In the genomic region with DNA sequence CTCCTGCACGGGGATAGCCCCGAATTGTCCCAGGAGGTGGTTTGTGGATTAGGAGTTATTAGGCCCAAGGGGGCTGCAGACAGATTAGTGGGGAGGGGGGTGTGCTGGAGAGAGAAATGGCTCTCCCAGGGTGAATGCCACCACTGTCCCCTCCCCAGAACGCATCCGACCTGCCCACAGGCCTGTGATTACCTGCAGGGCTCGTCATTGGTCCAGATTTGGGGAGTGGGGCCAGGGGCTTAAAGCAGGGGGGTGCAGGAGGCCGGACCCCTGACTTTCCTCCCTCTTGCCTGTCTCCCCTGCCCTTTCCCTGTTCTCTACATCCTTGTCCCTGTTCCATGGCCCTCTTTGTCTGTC, we compare ENCODE assay signal across 11 cellular contexts. TPM values are rescaled to one million over a fixed set of nuclear protein-coding genes. Genes with fewer than 3 reads are reported as not detected.
DNase-seq lines count a peak whose midpoint lies in the region; ATAC-seq and TF ChIP-seq lines count a peak whose summit lies in the region.
"Had no signal": no experiment of that assay in that cellular context is flagged by ENCODE, and none has a peak within 500 bp of the region (broad histone marks: within the 10 kb centered on the region; RNA-seq: fewer than 3 reads in every experiment).

No MANE protein-coding gene starts in this region.

- H3K36me3 Mint-ChIP-seq in HFFc6 (ENCODE audit: low read depth), result no peaks in the 10 kb centered on the region
- no peaks in the 10 kb centered on the region for H3K36me3 Mint-ChIP-seq in activated T-helper 2 cell treated with anti-CD3 and anti-CD28 coated beads, Interferon-gamma antibody, Interleukin-2, Interleukin-4, amounts not matched to agents 10 μg/mL and 5 μg/mL and 100 μg/mL, durations not matched to agents 14 hours and 24 hours and 36 hours (ENCODE audit: low read depth)
- H3K36me3 Mint-ChIP-seq: immature natural killer cell had no signal

- H3K27me3 Mint-ChIP-seq in HFFc6 (ENCODE audit: insufficient read depth), result peaks cover 28% of the 10 kb centered on the region
- peaks cover 18% of the 10 kb centered on the region for H3K27me3 Mint-ChIP-seq in activated T-helper 2 cell treated with anti-CD3 and anti-CD28 coated beads, Interferon-gamma antibody, Interleukin-2, Interleukin-4, amounts not matched to agents 10 μg/mL and 5 μg/mL and 100 μg/mL, durations not matched to agents 14 hours and 24 hours and 36 hours (ENCODE audit: low read depth)

- H3K9ac ChIP-seq in BLaER1 treated with 17β-estradiol and CSF1 and Interleukin-3, amounts not matched to agents 10 nM and 100 nM, result peak overlapping the region in 1 of 11 experiments; percentile 53; a peak in 1 of 22 replicates
- H3K9ac ChIP-seq in muscle layer of colon (ENCODE audit: low read length), result no peak overlapping the region

- TF ChIP-seq CTCF in HFFc6 (IDR thresholded peaks at IDR 0.05) (peak; percentile 26; the same call in 1 of the 2 replicates), breast epithelium (IDR thresholded peaks at IDR 0.05) (peak in 1 of 3 donors; percentile 5)

- H3K27ac Mint-ChIP-seq in HFFc6, result no peak overlapping the region
- no peak overlapping the region for H3K27ac Mint-ChIP-seq in activated T-helper 2 cell treated with anti-CD3 and anti-CD28 coated beads, Interferon-gamma antibody, Interleukin-2, Interleukin-4, amounts not matched to agents 10 μg/mL and 5 μg/mL and 100 μg/mL, durations not matched to agents 14 hours and 24 hours and 36 hours

- TF ChIP-seq POLR2A in breast epithelium (IDR thresholded peaks at IDR 0.05), result no peak

- peak overlapping the region in 8 of 11 experiments; percentile 46 to 85 (median 67); a peak in 15 of 22 replicates for H3K4me2 ChIP-seq in BLaER1 treated with 17β-estradiol and CSF1 and Interleukin-3, amounts not matched to agents 10 nM and 100 nM

- DNase-seq in HFFc6, result no peak
- no peak for DNase-seq in breast epithelium (ENCODE audit: low spot score in 2 of 2)
- no peak for DNase-seq in DMS153 treated with DMSO at 0.1 percent for 48 hours (lab: John Stamatoyannopoulos, UW; ENCODE audit: unreplicated experiment)
- no peak for DNase-seq in activated T-helper 2 cell treated with anti-CD3 and anti-CD28 coated beads, Interferon-gamma antibody, Interleukin-2, Interleukin-4, amounts not matched to agents 10 μg/mL and 5 μg/mL and 100 μg/mL, durations not matched to agents 14 hours and 24 hours and 36 hours (ENCODE audit: low spot score)
- DNase-seq in activated CD8-positive, alpha-beta memory T cell treated with anti-CD3 and anti-CD28 coated beads, Interleukin-2, amount 50 U/mL, for 48 hours, result no peak
- DNase-seq: T1000 had no signal

- peaks cover 7 to 58% (median 49%) of the 10 kb centered on the region in 10 experiments; a peak in 19 of 20 replicates for H3K4me1 ChIP-seq in BLaER1 treated with 17β-estradiol and CSF1 and Interleukin-3, amounts not matched to agents 10 nM and 100 nM
- H3K4me1 ChIP-seq in breast epithelium, result no peaks in the 10 kb centered on the region
- peaks cover 5% of the 10 kb centered on the region for H3K4me1 ChIP-seq in muscle layer of colon (ENCODE audit: insufficient read depth, low read length)

- intact Hi-C loops in breast epithelium (cut with DNase I; ENCODE audit: low total_unique reads), result loop anchor here (10.0 kb wide), 1 partner anchor 99 kb away; a partner anchor contains a TSS
- intact Hi-C loops in activated T-helper 2 cell treated with anti-CD3 and anti-CD28 coated beads, Interferon-gamma antibody, Interleukin-2, Interleukin-4, amounts not matched to agents 10 μg/mL and 5 μg/mL and 100 μg/mL, durations not matched to agents 14 hours and 24 hours and 36 hours (cut with micrococcal nuclease), result loop anchor here (2.0 to 10.0 kb wide), 2 partner anchors 159 to 217 kb away; no protein-coding TSS in a partner anchor

- peaks cover 12% of the 10 kb centered on the region; the same call in 1 of the 2 replicates for H3K4me1 Mint-ChIP-seq in HFFc6 (ENCODE audit: low read depth)
- peaks cover 16% of the 10 kb centered on the region for H3K4me1 Mint-ChIP-seq in activated T-helper 2 cell treated with anti-CD3 and anti-CD28 coated beads, Interferon-gamma antibody, Interleukin-2, Interleukin-4, amounts not matched to agents 10 μg/mL and 5 μg/mL and 100 μg/mL, durations not matched to agents 14 hours and 24 hours and 36 hours (ENCODE audit: low read depth)

- no peaks in the 10 kb centered on the region for H3K9me3 Mint-ChIP-seq in HFFc6
- H3K9me3 Mint-ChIP-seq in activated T-helper 2 cell treated with anti-CD3 and anti-CD28 coated beads, Interferon-gamma antibody, Interleukin-2, Interleukin-4, amounts not matched to agents 10 μg/mL and 5 μg/mL and 100 μg/mL, durations not matched to agents 14 hours and 24 hours and 36 hours, result no peaks in the 10 kb centered on the region

- peak overlapping the region in 1 of 10 experiments; percentile 57; a peak in 1 of 20 replicates for H3K4me3 ChIP-seq in BLaER1 treated with 17β-estradiol and CSF1 and Interleukin-3, amounts not matched to agents 10 nM and 100 nM
- H3K4me3 ChIP-seq in breast epithelium, result peak overlapping the region in 2 of 3 donors; percentile 54 to 65
- peak overlapping the region in 1 of 2 donors; percentile 55 for H3K4me3 ChIP-seq in muscle layer of colon (ENCODE audit: low read depth in 1 of 2, low read length in 2 of 2)

- peaks cover 0 to 5% (median 0%) of the 10 kb centered on the region in 11 experiments; a peak in 3 of 22 replicates for H4K20me1 ChIP-seq in BLaER1 treated with 17β-estradiol and CSF1 and Interleukin-3, amounts not matched to agents 10 nM and 100 nM

- no peak for ATAC-seq in GM21447 (IDR thresholded peaks at IDR 0.05; ENCODE audit: unreplicated experiment)

- no peaks in the 10 kb centered on the region for H3K9me3 ChIP-seq in BLaER1 treated with 17β-estradiol and CSF1 and Interleukin-3, amounts not matched to agents 10 nM and 100 nM (replicated peaks in 1 of 11)
- H3K9me3 ChIP-seq in breast epithelium (no peaks in the 10 kb centered on the region), muscle layer of colon (ENCODE audit: low read length) (no peaks in the 10 kb centered on the region)

- no peak overlapping the region for H3K27ac ChIP-seq in BLaER1 treated with 17β-estradiol and CSF1 and Interleukin-3, amounts not matched to agents 10 nM and 100 nM
- H3K27ac ChIP-seq in breast epithelium (peak overlapping the region in 1 of 2 donors; percentile 21), muscle layer of colon (ENCODE audit: low read depth, low read length) (peak overlapping the region; percentile 40)

- H3K27me3 ChIP-seq in BLaER1 treated with 17β-estradiol and CSF1 and Interleukin-3, amounts not matched to agents 10 nM and 100 nM, result peaks cover 20 to 38% (median 27%) of the 10 kb centered on the region in 11 experiments
- peaks cover 4 to 9% of the 10 kb centered on the region in 2 donors for H3K27me3 ChIP-seq in breast epithelium
- H3K27me3 ChIP-seq in muscle layer of colon (ENCODE audit: control insufficient read depth in 1 of 2, insufficient read depth in 2 of 2, low read length in 2 of 2), result peaks cover 5 to 14% of the 10 kb centered on the region in 2 donors

- no peak overlapping the region for H3K4me3 Mint-ChIP-seq in HFFc6
- H3K4me3 Mint-ChIP-seq in activated T-helper 2 cell treated with anti-CD3 and anti-CD28 coated beads, Interferon-gamma antibody, Interleukin-2, Interleukin-4, amounts not matched to agents 10 μg/mL and 5 μg/mL and 100 μg/mL, durations not matched to agents 14 hours and 24 hours and 36 hours (ENCODE audit: low read depth), result no peak overlapping the region

- H3K36me3 ChIP-seq in BLaER1 treated with 17β-estradiol and CSF1 and Interleukin-3, amounts not matched to agents 10 nM and 100 nM, result no peaks in the 10 kb centered on the region
- no peaks in the 10 kb centered on the region for H3K36me3 ChIP-seq in breast epithelium
- H3K36me3 ChIP-seq in muscle layer of colon (ENCODE audit: insufficient read depth, low read length), result no peaks in the 10 kb centered on the region

RNA-seq across cellular contexts. Expression of a gene that starts 1.2 kb away (rescaled TPM):
- not detected for total RNA-seq in HFFc6 (2021; fragmentation: NEBNext Ultra II Directional; extraction: Animal tissue kit (Norgen Biotek cat#: 25700))
- 1 to 10 TPM in 2 of 3 donors, under 1 TPM in 1; 0.48 to 1.8 (median 1.6) TPM for total RNA-seq in breast epithelium
- total RNA-seq in activated T-helper 2 cell treated with anti-CD3 and anti-CD28 coated beads, Interferon-gamma antibody, Interleukin-2, Interleukin-4, amounts not matched to agents 10 μg/mL and 5 μg/mL and 100 μg/mL, durations not matched to agents 14 hours and 24 hours and 36 hours, result 0.85 and 0.87 TPM in 2 replicates
- total RNA-seq: cerebellum had no signal

RNA-seq across cellular contexts. Expression of a gene that starts 15.1 kb away (rescaled TPM):
- total RNA-seq in HFFc6 (2021; fragmentation: NEBNext Ultra II Directional; extraction: Animal tissue kit (Norgen Biotek cat#: 25700)), result 10 to 100 TPM; 15.6 to 20.5 (median 18.3) TPM
- total RNA-seq in breast epithelium, result 10 to 100 TPM; 28.8 to 44.9 (median 37.2) TPM
- total RNA-seq in activated T-helper 2 cell treated with anti-CD3 and anti-CD28 coated beads, Interferon-gamma antibody, Interleukin-2, Interleukin-4, amounts not matched to agents 10 μg/mL and 5 μg/mL and 100 μg/mL, durations not matched to agents 14 hours and 24 hours and 36 hours, result 74.0 and 84.3 TPM in 2 replicates

RNA-seq across cellular contexts. Expression of a gene that starts 21.6 kb away (rescaled TPM):
- total RNA-seq in HFFc6 (2021; fragmentation: NEBNext Ultra II Directional; extraction: Animal tissue kit (Norgen Biotek cat#: 25700)), result 1 to 10 TPM in 5 of 6 experiments, under 1 TPM in 1; 0.92 to 1.6 (median 1.4) TPM
- 1 to 10 TPM in 2 of 3 donors, under 1 TPM in 1; 0.64 to 2.0 (median 1.2) TPM for total RNA-seq in breast epithelium
- 5.7 and 6.1 TPM in 2 replicates for total RNA-seq in activated T-helper 2 cell treated with anti-CD3 and anti-CD28 coated beads, Interferon-gamma antibody, Interleukin-2, Interleukin-4, amounts not matched to agents 10 μg/mL and 5 μg/mL and 100 μg/mL, durations not matched to agents 14 hours and 24 hours and 36 hours

RNA-seq across cellular contexts. Expression of a gene that starts 33.4 kb away (rescaled TPM):
- total RNA-seq in HFFc6 (2021; fragmentation: NEBNext Ultra II Directional; extraction: Animal tissue kit (Norgen Biotek cat#: 25700)), result not detected
- 1 to 10 TPM in 1 of 3 donors, under 1 TPM in 1, not detected in 1; 0.73 to 4.3 TPM for total RNA-seq in breast epithelium
- not detected in 2 replicates for total RNA-seq in activated T-helper 2 cell treated with anti-CD3 and anti-CD28 coated beads, Interferon-gamma antibody, Interleukin-2, Interleukin-4, amounts not matched to agents 10 μg/mL and 5 μg/mL and 100 μg/mL, durations not matched to agents 14 hours and 24 hours and 36 hours
- total RNA-seq: cerebellum had no signal

RNA-seq across cellular contexts. Expression of a gene that starts 45.1 kb away (rescaled TPM):
- not detected for total RNA-seq in HFFc6 (2021; fragmentation: NEBNext Ultra II Directional; extraction: Animal tissue kit (Norgen Biotek cat#: 25700))
- 1 to 10 TPM in 2 of 3 donors, not detected in 1; 1.3 to 2.9 TPM for total RNA-seq in breast epithelium
- total RNA-seq in activated T-helper 2 cell treated with anti-CD3 and anti-CD28 coated beads, Interferon-gamma antibody, Interleukin-2, Interleukin-4, amounts not matched to agents 10 μg/mL and 5 μg/mL and 100 μg/mL, durations not matched to agents 14 hours and 24 hours and 36 hours, result not detected in 2 replicates
